Comparison of ENCODE assay signal across 29 cellular contexts in genomic region chr2:59174536-59175243, GRCh38.
"Had no signal": no experiment of that assay in that cellular context is flagged by ENCODE, and none has a peak within 500 bp of the region (broad histone marks: within the 10 kb centered on the region; RNA-seq: fewer than 3 reads in every experiment).

No MANE protein-coding gene starts in this region.

- H3K27ac ChIP-seq: coronary artery, esophagus squamous epithelium, heart right ventricle, lower lobe of right lung, parathyroid adenoma, right atrium auricular region, suprapubic skin, transverse colon, vagina had no signal

- H3K9me3 ChIP-seq: esophagus squamous epithelium, heart right ventricle, lower lobe of right lung, right atrium auricular region, suprapubic skin, transverse colon, vagina had no signal

- DNase-seq: dermis blood vessel endothelial cell; effector memory CD4-positive, alpha-beta T cell; erythroblast; esophagus squamous epithelium; foreskin melanocyte; glutamatergic neuron; heart right ventricle; hippocampal formation; immature natural killer cell; left ventricle myocardium superior; lower lobe of right lung; naive thymus-derived CD8-positive, alpha-beta T cell; nephron progenitor cell; stimulated activated CD4-positive, alpha-beta T cell treated with anti-CD3 and anti-CD28 coated beads, Interleukin-12 subunit alpha, Interleukin-12 subunit beta, amount 100 ng/mL, for 4 hours; stimulated activated CD4-positive, alpha-beta T cell treated with anti-CD3 and anti-CD28 coated beads, Interleukin-1b, Interleukin-23, amount 100 ng/mL, for 48 hours; stimulated activated CD4-positive, alpha-beta T cell treated with anti-CD3 and anti-CD28 coated beads, Interleukin-4, amount 100 ng/mL, for 24 hours; transverse colon had no signal

- H3K9me3 Mint-ChIP-seq: naive thymus-derived CD8-positive, alpha-beta T cell; nephron progenitor cell; stimulated activated memory B cell treated with anti-CD40 and anti-IgM and Interleukin-4, amounts not matched to agents 10 μg/mL and 1 μg/mL and 100 μg/mL, for 72 hours; stimulated activated naive CD8-positive, alpha-beta T cell treated with anti-CD3 and anti-CD28 coated beads, Interleukin-15, Interleukin-2, amounts not matched to agents 100 ng/mL and 50 ng/mL, for 24 hours had no signal

- H3K9ac ChIP-seq: parathyroid adenoma had no signal

- H3K79me2 ChIP-seq: parathyroid adenoma had no signal

- H2AFZ ChIP-seq: parathyroid adenoma had no signal

- FAIRE-seq: endothelial cell of umbilical vein, keratinocyte had no signal

- H3K4me3 ChIP-seq: coronary artery, esophagus squamous epithelium, heart right ventricle, lower lobe of right lung, right atrium auricular region, smooth muscle cell, suprapubic skin, transverse colon, vagina had no signal

- H3K27me3 Mint-ChIP-seq: stimulated activated naive CD8-positive, alpha-beta T cell treated with anti-CD3 and anti-CD28 coated beads, Interleukin-15, Interleukin-2, amounts not matched to agents 100 ng/mL and 50 ng/mL, for 24 hours had no signal

- H3K4me1 Mint-ChIP-seq: immature natural killer cell; naive thymus-derived CD8-positive, alpha-beta T cell had no signal

- H3K36me3 Mint-ChIP-seq: naive thymus-derived CD8-positive, alpha-beta T cell; stimulated activated memory B cell treated with anti-CD40 and anti-IgM and Interleukin-4, amounts not matched to agents 10 μg/mL and 1 μg/mL and 100 μg/mL, for 72 hours had no signal

- H3K4me2 ChIP-seq: smooth muscle cell had no signal

- H3K4me1 ChIP-seq: esophagus squamous epithelium, heart right ventricle, lower lobe of right lung, parathyroid adenoma, right atrium auricular region, suprapubic skin, transverse colon, vagina had no signal

- H3K27me3 ChIP-seq: esophagus squamous epithelium, heart right ventricle, right atrium auricular region, suprapubic skin, transverse colon, vagina had no signal

- H3K27ac Mint-ChIP-seq: immature natural killer cell; nephron progenitor cell; progenitor cell of endocrine pancreas; stimulated activated memory B cell treated with anti-CD40 and anti-IgM and Interleukin-4, amounts not matched to agents 10 μg/mL and 1 μg/mL and 100 μg/mL, for 72 hours; stimulated activated naive CD8-positive, alpha-beta T cell treated with anti-CD3 and anti-CD28 coated beads, Interleukin-15, Interleukin-2, amounts not matched to agents 100 ng/mL and 50 ng/mL, for 24 hours had no signal

- ATAC-seq: heart right ventricle; left ventricle myocardium superior; lower lobe of right lung; naive thymus-derived CD8-positive, alpha-beta T cell; sciatic nerve; stimulated activated memory B cell treated with anti-CD40 and anti-IgM and Interleukin-4, amounts not matched to agents 10 μg/mL and 1 μg/mL and 100 μg/mL, for 72 hours had no signal

- H3K4me3 Mint-ChIP-seq: immature natural killer cell; naive thymus-derived CD8-positive, alpha-beta T cell; nephron progenitor cell; stimulated activated memory B cell treated with anti-CD40 and anti-IgM and Interleukin-4, amounts not matched to agents 10 μg/mL and 1 μg/mL and 100 μg/mL, for 72 hours; stimulated activated naive CD8-positive, alpha-beta T cell treated with anti-CD3 and anti-CD28 coated beads, Interleukin-15, Interleukin-2, amounts not matched to agents 100 ng/mL and 50 ng/mL, for 24 hours had no signal

- H3K36me3 ChIP-seq: esophagus squamous epithelium, heart right ventricle, lower lobe of right lung, right atrium auricular region, suprapubic skin, transverse colon, vagina had no signal
